1 cellular context compared by ENCODE assay signal in the genomic region with DNA sequence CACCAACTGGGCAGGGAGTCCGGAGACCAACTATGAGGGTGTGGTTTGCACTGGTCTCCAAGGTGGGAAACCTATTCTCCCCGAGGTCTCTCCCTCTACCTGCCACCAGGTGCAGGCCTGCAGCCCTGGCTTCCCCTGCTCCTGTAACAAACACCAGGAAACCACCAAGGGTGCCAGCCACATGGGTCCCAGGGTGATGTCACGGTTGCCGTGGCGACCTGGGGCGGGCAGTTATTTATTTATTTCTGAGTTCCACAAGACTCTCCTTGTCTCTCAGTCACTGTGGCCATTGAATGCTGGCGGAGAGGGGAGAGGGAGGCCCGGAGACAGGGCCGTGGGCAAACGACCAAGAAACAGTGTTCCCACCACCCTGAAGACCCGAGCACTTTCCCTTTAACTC.
TF ChIP-seq lines count a peak whose summit lies in the region.

No MANE protein-coding gene starts in this region.

TF ChIP-seq in HCT116, 20 proteins besides CTCF, POLR2A, EP300 and RAD21 (continued from another document):
- TF ChIP-seq, protein P1, sequence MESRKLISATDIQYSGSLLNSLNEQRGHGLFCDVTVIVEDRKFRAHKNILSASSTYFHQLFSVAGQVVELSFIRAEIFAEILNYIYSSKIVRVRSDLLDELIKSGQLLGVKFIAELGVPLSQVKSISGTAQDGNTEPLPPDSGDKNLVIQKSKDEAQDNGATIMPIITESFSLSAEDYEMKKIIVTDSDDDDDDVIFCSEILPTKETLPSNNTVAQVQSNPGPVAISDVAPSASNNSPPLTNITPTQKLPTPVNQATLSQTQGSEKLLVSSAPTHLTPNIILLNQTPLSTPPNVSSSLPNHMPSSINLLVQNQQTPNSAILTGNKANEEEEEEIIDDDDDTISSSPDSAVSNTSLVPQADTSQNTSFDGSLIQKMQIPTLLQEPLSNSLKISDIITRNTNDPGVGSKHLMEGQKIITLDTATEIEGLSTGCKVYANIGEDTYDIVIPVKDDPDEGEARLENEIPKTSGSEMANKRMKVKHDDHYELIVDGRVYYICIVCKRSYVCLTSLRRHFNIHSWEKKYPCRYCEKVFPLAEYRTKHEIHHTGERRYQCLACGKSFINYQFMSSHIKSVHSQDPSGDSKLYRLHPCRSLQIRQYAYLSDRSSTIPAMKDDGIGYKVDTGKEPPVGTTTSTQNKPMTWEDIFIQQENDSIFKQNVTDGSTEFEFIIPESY (IDR thresholded peaks at IDR 0.05; ENCODE audit: extremely low read depth, insufficient replicate concordance, low read length), result no peak
- TF ChIP-seq JUND (IDR thresholded peaks at IDR 0.05), result no peak
- TF ChIP-seq SRF (IDR thresholded peaks at IDR 0.05; ENCODE audit: low read depth), result no peak
- TF ChIP-seq CEBPB (IDR thresholded peaks at IDR 0.05; ENCODE audit: low read depth), result no peak
- no peak for TF ChIP-seq ZNF274 (IDR thresholded peaks at IDR 0.05; ENCODE audit: low read depth, low read length)
- TF ChIP-seq EGR1 (IDR thresholded peaks at IDR 0.05; ENCODE audit: low read depth), result no peak
- TF ChIP-seq SP1 (IDR thresholded peaks at IDR 0.05; ENCODE audit: low read depth), result no peak
- no peak for TF ChIP-seq SIN3A (IDR thresholded peaks at IDR 0.05; ENCODE audit: low read depth)
- no peak for TF ChIP-seq TCF7L2 (IDR thresholded peaks at IDR 0.05; ENCODE audit: borderline replicate concordance, extremely low read depth, insufficient read depth, insufficient read length)
- TF ChIP-seq, protein P2, sequence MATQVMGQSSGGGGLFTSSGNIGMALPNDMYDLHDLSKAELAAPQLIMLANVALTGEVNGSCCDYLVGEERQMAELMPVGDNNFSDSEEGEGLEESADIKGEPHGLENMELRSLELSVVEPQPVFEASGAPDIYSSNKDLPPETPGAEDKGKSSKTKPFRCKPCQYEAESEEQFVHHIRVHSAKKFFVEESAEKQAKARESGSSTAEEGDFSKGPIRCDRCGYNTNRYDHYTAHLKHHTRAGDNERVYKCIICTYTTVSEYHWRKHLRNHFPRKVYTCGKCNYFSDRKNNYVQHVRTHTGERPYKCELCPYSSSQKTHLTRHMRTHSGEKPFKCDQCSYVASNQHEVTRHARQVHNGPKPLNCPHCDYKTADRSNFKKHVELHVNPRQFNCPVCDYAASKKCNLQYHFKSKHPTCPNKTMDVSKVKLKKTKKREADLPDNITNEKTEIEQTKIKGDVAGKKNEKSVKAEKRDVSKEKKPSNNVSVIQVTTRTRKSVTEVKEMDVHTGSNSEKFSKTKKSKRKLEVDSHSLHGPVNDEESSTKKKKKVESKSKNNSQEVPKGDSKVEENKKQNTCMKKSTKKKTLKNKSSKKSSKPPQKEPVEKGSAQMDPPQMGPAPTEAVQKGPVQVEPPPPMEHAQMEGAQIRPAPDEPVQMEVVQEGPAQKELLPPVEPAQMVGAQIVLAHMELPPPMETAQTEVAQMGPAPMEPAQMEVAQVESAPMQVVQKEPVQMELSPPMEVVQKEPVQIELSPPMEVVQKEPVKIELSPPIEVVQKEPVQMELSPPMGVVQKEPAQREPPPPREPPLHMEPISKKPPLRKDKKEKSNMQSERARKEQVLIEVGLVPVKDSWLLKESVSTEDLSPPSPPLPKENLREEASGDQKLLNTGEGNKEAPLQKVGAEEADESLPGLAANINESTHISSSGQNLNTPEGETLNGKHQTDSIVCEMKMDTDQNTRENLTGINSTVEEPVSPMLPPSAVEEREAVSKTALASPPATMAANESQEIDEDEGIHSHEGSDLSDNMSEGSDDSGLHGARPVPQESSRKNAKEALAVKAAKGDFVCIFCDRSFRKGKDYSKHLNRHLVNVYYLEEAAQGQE (IDR thresholded peaks at IDR 0.05; ENCODE audit: low read depth), result no peak
- TF ChIP-seq FOSL1 (IDR thresholded peaks at IDR 0.05; ENCODE audit: low read depth), result no peak
